Comparison of ENCODE assay signal across 15 cellular contexts in genomic region chr4:48130100-48130499, GRCh38. TPM values are rescaled to one million over a fixed set of nuclear protein-coding genes. Genes with fewer than 3 reads are reported as not detected.
A peak's percentile ranks its signal among the peaks of the same experiment; 100 is the strongest.
DNase-seq lines count a peak whose midpoint lies in the region; ATAC-seq and TF ChIP-seq lines count a peak whose summit lies in the region.
"Had no signal": no experiment of that assay in that cellular context is flagged by ENCODE, and none has a peak within 500 bp of the region (broad histone marks: within the 10 kb centered on the region; RNA-seq: fewer than 3 reads in every experiment).

No MANE protein-coding gene starts in this region.

- TF ChIP-seq CTCF in fibroblast of the aortic adventitia (IDR thresholded peaks at IDR 0.05; ENCODE audit: insufficient read depth, low read length), result no peak

- peak overlapping the region; percentile 96 for H3K27ac Mint-ChIP-seq in activated T-cell treated with anti-CD3 and anti-CD28 coated beads, Interleukin-2, amount 50 U/mL, for 24 hours
- no peak overlapping the region for H3K27ac Mint-ChIP-seq in T-helper 17 cell
- H3K27ac Mint-ChIP-seq: endodermal cell had no signal

- intact Hi-C loops in posterior vena cava (cut with DNase I), result no loop called here

- DNase-seq in activated T-cell treated with anti-CD3 and anti-CD28 coated beads, Interleukin-2, amount 50 U/mL, for 24 hours, result no peak
- DNase-seq in activated T-cell treated with anti-CD3 and anti-CD28 coated beads for 4 hours, result no peak
- no peak for DNase-seq in T-helper 17 cell
- DNase-seq in fibroblast of the aortic adventitia (ENCODE audit: low read depth), result peak; percentile 10
- peak; percentile 64 for DNase-seq in posterior vena cava (ENCODE audit: low spot score)
- no peak for DNase-seq in activated effector memory CD4-positive, alpha-beta T cell treated with anti-CD3 and anti-CD28 coated beads, Interleukin-2, amount 50 U/mL, for 16 hours
- DNase-seq: amniotic stem cell, naive B cell, NCI-H1092 treated with DMSO at 0.1 percent for 48 hours, NCI-H748 treated with DMSO at 0.1 percent for 48 hours had no signal

- no peaks in the 10 kb centered on the region for H3K27me3 Mint-ChIP-seq in activated T-cell treated with anti-CD3 and anti-CD28 coated beads, Interleukin-2, amount 50 U/mL, for 24 hours
- no peaks in the 10 kb centered on the region for H3K27me3 Mint-ChIP-seq in T-helper 17 cell

- no peaks in the 10 kb centered on the region for H3K9me3 ChIP-seq in T-helper 17 cell (ENCODE audit: control insufficient read depth, low read length, poor library complexity, severe bottlenecking)

- H3K36me3 Mint-ChIP-seq in activated T-cell treated with anti-CD3 and anti-CD28 coated beads, Interleukin-2, amount 50 U/mL, for 24 hours (ENCODE audit: low read depth), result peaks cover 5% of the 10 kb centered on the region
- H3K36me3 Mint-ChIP-seq in T-helper 17 cell (ENCODE audit: low read depth), result no peaks in the 10 kb centered on the region

- H3K4me3 Mint-ChIP-seq in activated T-cell treated with anti-CD3 and anti-CD28 coated beads, Interleukin-2, amount 50 U/mL, for 24 hours, result peak overlapping the region; percentile 77
- H3K4me3 Mint-ChIP-seq in T-helper 17 cell, result peak overlapping the region; percentile 87
- H3K4me3 Mint-ChIP-seq: endodermal cell, naive B cell had no signal

- ATAC-seq in T-helper 17 cell, result no peak
- ATAC-seq in GM21737 (IDR thresholded peaks at IDR 0.05; ENCODE audit: unreplicated experiment), result no peak
- ATAC-seq in GM19395 (IDR thresholded peaks at IDR 0.05; ENCODE audit: unreplicated experiment), result no peak
- ATAC-seq: PC-3 had no signal

- no peaks in the 10 kb centered on the region for H3K9me3 Mint-ChIP-seq in activated T-cell treated with anti-CD3 and anti-CD28 coated beads, Interleukin-2, amount 50 U/mL, for 24 hours
- H3K9me3 Mint-ChIP-seq: endodermal cell, naive B cell had no signal

- peaks cover 96% of the 10 kb centered on the region for H3K4me1 Mint-ChIP-seq in activated T-cell treated with anti-CD3 and anti-CD28 coated beads, Interleukin-2, amount 50 U/mL, for 24 hours (ENCODE audit: low read depth)
- H3K4me1 Mint-ChIP-seq in T-helper 17 cell, result peaks cover 63% of the 10 kb centered on the region

- no peak overlapping the region for H3K4me3 ChIP-seq in fibroblast of the aortic adventitia (ENCODE audit: low read depth, low read length)
- H3K4me3 ChIP-seq: GM12878 had no signal

RNA-seq across cellular contexts. Expression of gene TXK, which starts 4.0 kb away (rescaled TPM):
- total RNA-seq in T-helper 17 cell, result 10 to 100 TPM; 52.4 to 53.2 TPM
- total RNA-seq in fibroblast of the aortic adventitia (ENCODE audit: low replicate concordance), result 0.25 and 0.90 TPM in 2 replicates
- 1 to 10 TPM; 2.6 TPM for total RNA-seq in posterior vena cava

Comparison
In these comparisons a context has a peak if more than half of its experiments do, and no peak if none do; other contexts are left out.
1. DNase-seq: peak in fibroblast of the aortic adventitia (single experiment) and posterior vena cava (single experiment); none in activated T-cell treated with anti-CD3 and anti-CD28 coated beads, Interleukin-2, amount 50 U/mL, for 24 hours (single experiment), activated T-cell treated with anti-CD3 and anti-CD28 coated beads for 4 hours (single experiment), T-helper 17 cell (0 of 3) and activated effector memory CD4-positive, alpha-beta T cell treated with anti-CD3 and anti-CD28 coated beads, Interleukin-2, amount 50 U/mL, for 16 hours (single experiment).
2. RNA of gene TXK, which starts 4.0 kb away (total RNA-seq): 52.4 to 53.2 TPM in T-helper 17 cell; 2.6 TPM in posterior vena cava and 0.25 to 0.90 TPM in fibroblast of the aortic adventitia; every median in the first group is over 10 times any median in the second.